Comparison of ENCODE assay signal across 18 cellular contexts in the genomic region with DNA sequence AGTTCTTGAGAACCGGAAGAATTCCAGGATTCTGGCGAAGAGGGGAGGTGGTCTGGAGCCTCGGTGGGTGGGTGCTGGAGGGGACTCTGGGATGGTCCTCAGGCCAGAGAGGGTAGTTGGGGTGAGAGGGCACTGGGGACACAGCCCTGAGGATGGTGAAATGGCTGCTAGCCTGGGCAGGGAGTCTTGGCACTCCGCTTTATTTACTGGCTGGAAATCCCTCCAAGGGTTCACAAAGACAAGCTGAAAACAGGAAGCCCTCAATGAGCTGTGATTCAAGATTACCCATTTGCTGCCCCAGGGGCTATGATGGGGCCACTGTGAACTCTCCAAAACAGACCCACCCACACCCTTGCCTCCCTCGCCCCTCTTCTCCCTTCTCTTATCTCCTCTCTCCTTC.
DNase-seq lines count a peak whose midpoint lies in the region; ATAC-seq and TF ChIP-seq lines count a peak whose summit lies in the region.
"Had no signal": no experiment of that assay in that cellular context is flagged by ENCODE, and none has a peak within 500 bp of the region (broad histone marks: within the 10 kb centered on the region; RNA-seq: fewer than 3 reads in every experiment).

No MANE protein-coding gene starts in this region.

- H3K4me1 ChIP-seq in GM23248 (ENCODE audit: insufficient read depth) (peaks cover 28% of the 10 kb centered on the region), breast epithelium (peaks cover 0 to 3% of the 10 kb centered on the region in 2 donors), right cardiac atrium (ENCODE audit: control insufficient read depth, insufficient read depth, low read length) (peaks cover 10% of the 10 kb centered on the region), spleen (peaks cover 0 to 24% (median 0%) of the 10 kb centered on the region in 6 donors)
- H3K4me1 ChIP-seq: ascending aorta, psoas muscle had no signal

- H3K4me3 ChIP-seq in GM23248 = no peak overlapping the region
- H3K4me3 ChIP-seq in breast epithelium = no peak overlapping the region
- no peak overlapping the region for H3K4me3 ChIP-seq in right cardiac atrium (ENCODE audit: low read length)
- H3K4me3 ChIP-seq in spleen = no peak overlapping the region
- H3K4me3 ChIP-seq: ascending aorta, lung, psoas muscle had no signal

- no peaks in the 10 kb centered on the region for H4K20me1 ChIP-seq in GM23248 (ENCODE audit: insufficient read depth)

- TF ChIP-seq CTCF in breast epithelium (IDR thresholded peaks at IDR 0.05) (no peak), spleen (IDR thresholded peaks at IDR 0.05 in 8 of 11, conservative IDR thresholded peaks at IDR 0.05 in 3 of 11) (no peak)

- H3K36me3 ChIP-seq in GM23248 (ENCODE audit: low read depth) = no peaks in the 10 kb centered on the region
- H3K36me3 ChIP-seq in breast epithelium = no peaks in the 10 kb centered on the region
- no peaks in the 10 kb centered on the region for H3K36me3 ChIP-seq in spleen
- H3K36me3 ChIP-seq: ascending aorta had no signal

- ATAC-seq in right cardiac atrium = peak; percentile 58 to 79
- ATAC-seq in GM18511 (IDR thresholded peaks at IDR 0.05; ENCODE audit: unreplicated experiment) = no peak
- ATAC-seq in HG03432 (IDR thresholded peaks at IDR 0.05; ENCODE audit: unreplicated experiment) = no peak
- ATAC-seq: stimulated activated naive B cell treated with anti-CD40 and anti-IgM and Interleukin-4, amounts not matched to agents 10 μg/mL and 1 μg/mL and 100 μg/mL, for 72 hours had no signal

- peak overlapping the region; percentile 16 for H3K4me2 ChIP-seq in GM23248 (ENCODE audit: unreplicated experiment)

- peak overlapping the region; percentile 33; the same call in 1 of the 2 replicates for H3K9ac ChIP-seq in GM23248

- peak; percentile 34 for DNase-seq in GM23248
- DNase-seq in breast epithelium (ENCODE audit: low spot score in 2 of 2) = no peak
- peak; percentile 47 to 81 (median 68) for DNase-seq in right cardiac atrium
- DNase-seq in spleen = no peak
- no peak for DNase-seq in dermis blood vessel endothelial cell
- DNase-seq in T-helper 2 cell = no peak
- DNase-seq: ACHN; activated gamma-delta T cell treated with Interleukin-2 at 50 U/mL for 16 hours; CD4-positive, alpha-beta T cell; NCI-H146; psoas muscle; stimulated activated CD4-positive, alpha-beta T cell treated with anti-CD3 and anti-CD28 coated beads, Interleukin-15, amount 100 ng/mL, for 24 hours; stimulated activated naive B cell treated with anti-CD40 and anti-IgM and Interleukin-4, amounts not matched to agents 10 μg/mL and 1 μg/mL and 100 μg/mL, for 72 hours; T-helper 1 cell had no signal

- in situ Hi-C loops in GM23248 (cut with MboI) = no loop called here

- H2AFZ ChIP-seq in GM23248 = peak overlapping the region; percentile 9; the same call in 1 of the 2 replicates

- H3K9me3 ChIP-seq in GM23248 (ENCODE audit: low read depth) = no peaks in the 10 kb centered on the region
- no peaks in the 10 kb centered on the region for H3K9me3 ChIP-seq in breast epithelium
- H3K9me3 ChIP-seq in right cardiac atrium (ENCODE audit: control insufficient read depth, low read length) = no peaks in the 10 kb centered on the region
- H3K9me3 ChIP-seq in spleen = no peaks in the 10 kb centered on the region
- H3K9me3 ChIP-seq: ascending aorta, psoas muscle had no signal

- TF ChIP-seq POLR2A in breast epithelium (IDR thresholded peaks at IDR 0.05) = no peak
- no peak for TF ChIP-seq POLR2A in spleen (IDR thresholded peaks at IDR 0.05)

- H3K9me2 ChIP-seq in GM23248 (ENCODE audit: insufficient read depth) = no peaks in the 10 kb centered on the region

- peaks cover 26% of the 10 kb centered on the region for H3F3A ChIP-seq in GM23248 (ENCODE audit: insufficient read depth)

- WGBS in GM23248 (ENCODE audit: low coverage in 1 of 2, low lambda C conversion rate in 2 of 2, missing lambda C conversion rate in 2 of 2), 2 experiments = 49 to 53% methylated on average over 5 of the region's 5 CpGs
- 56% methylated on average over 5 of the region's 5 CpGs for WGBS in right cardiac atrium
- WGBS in spleen, 5 donors = 65 to 75% (median 70%) methylated on average over 5 of the region's 5 CpGs

- H3K27me3 ChIP-seq in GM23248 (replicated peaks; ENCODE audit: insufficient read depth) = no peaks in the 10 kb centered on the region
- H3K27me3 ChIP-seq in breast epithelium = no peaks in the 10 kb centered on the region
- H3K27me3 ChIP-seq in right cardiac atrium (ENCODE audit: control insufficient read depth, insufficient read depth) = no peaks in the 10 kb centered on the region
- H3K27me3 ChIP-seq in spleen (replicated peaks in 1 of 7) = peaks cover 0 to 6% (median 0%) of the 10 kb centered on the region in 7 donors
- H3K27me3 ChIP-seq: ascending aorta had no signal

- H3K79me2 ChIP-seq in GM23248 (ENCODE audit: insufficient read depth) = no peaks in the 10 kb centered on the region

- intact Hi-C loops in breast epithelium (cut with DNase I; ENCODE audit: low total_unique reads) = no loop called here
- intact Hi-C loops in right cardiac atrium (cut with DNase I) = no loop called here
- intact Hi-C loops in spleen (cut with DNase I; ENCODE audit: low total_unique reads) = no loop called here

- H3K27ac ChIP-seq in GM23248 (peak overlapping the region; percentile 78), breast epithelium (peak overlapping the region; percentile 13 to 75), right cardiac atrium (ENCODE audit: low read length) (peak overlapping the region; percentile 73), spleen (peak overlapping the region in 7 of 8 donors; percentile 29 to 73 (median 51))
- H3K27ac ChIP-seq: ascending aorta, psoas muscle had no signal

Comparison
In these comparisons a context has a peak if more than half of its experiments do, and no peak if none do; other contexts are left out.
1. DNase-seq: peak in GM23248 (single experiment) and right cardiac atrium (3 of 3); none in breast epithelium (0 of 2), spleen (single experiment), dermis blood vessel endothelial cell (single experiment) and T-helper 2 cell (0 of 5).
2. ATAC-seq: peak in right cardiac atrium (2 of 2); none in GM18511 (single experiment) and HG03432 (single experiment).
3. Peak in every context shown above with its lines, with median percentiles within 50 percentile points of each other: H3K27ac ChIP-seq.